ENCODE assay signal across 8 cellular contexts in the genomic region with DNA sequence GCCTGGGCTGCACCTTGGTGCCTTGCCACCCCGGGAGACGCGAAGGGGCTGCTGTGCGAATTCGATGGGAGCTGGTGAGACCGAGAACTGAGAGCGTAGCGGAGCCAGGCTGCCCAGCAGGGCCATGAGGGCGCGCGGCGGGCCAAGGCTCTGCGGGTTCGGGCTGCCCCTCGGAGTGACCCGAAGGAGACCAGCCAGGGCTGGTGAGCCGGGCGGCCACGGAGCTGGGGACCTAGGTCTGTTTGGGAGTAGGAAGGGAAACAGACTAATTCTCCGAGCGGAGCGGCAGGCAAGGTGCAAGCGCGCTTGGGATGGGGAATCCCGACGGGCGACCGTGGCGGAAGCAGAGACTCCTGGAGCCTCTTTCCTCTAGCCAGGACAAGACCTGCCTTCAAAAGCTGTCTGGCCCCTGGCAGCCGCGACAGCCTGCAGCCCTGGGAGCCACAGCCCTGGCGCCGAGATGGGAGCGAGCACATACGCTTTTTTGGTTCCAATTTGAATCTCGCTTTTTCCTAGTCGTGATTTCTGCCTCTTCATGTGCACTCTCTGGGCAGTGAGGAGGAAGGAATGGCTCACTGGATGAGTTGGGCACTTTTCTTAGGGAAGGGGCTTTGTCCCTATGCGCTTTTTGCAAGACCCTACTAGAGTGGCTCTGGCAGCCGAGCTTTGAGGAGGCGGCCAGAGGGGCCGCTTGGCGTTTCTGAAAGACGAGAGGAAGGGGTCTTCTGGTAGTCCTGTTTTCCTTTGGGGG.
A peak's percentile ranks its signal among the peaks of the same experiment; 100 is the strongest.
DNase-seq lines count a peak whose midpoint lies in the region; ATAC-seq, FAIRE-seq and TF ChIP-seq lines count a peak whose summit lies in the region.

No MANE protein-coding gene starts in this region.

- ATAC-seq in GM18873 (IDR thresholded peaks at IDR 0.05; ENCODE audit: low FRiP score, unreplicated experiment) = no peak
- no peak for ATAC-seq in HG02588 (IDR thresholded peaks at IDR 0.05; ENCODE audit: unreplicated experiment)

- no peak for TF ChIP-seq POLR2A in H54 (IDR thresholded peaks at IDR 0.05; ENCODE audit: low read depth, low read length)

- FAIRE-seq in H54 (lab: Jason Lieb, UNC) = no peak

- intact Hi-C loops in head of caudate nucleus (cut with DNase I) = no loop called here

- DNase-seq in AG20443 (ENCODE audit: low spot score) (peak; percentile 43), NCI-H82 (lab: John Stamatoyannopoulos, UW) (peak; percentile 59), head of caudate nucleus (peak in 40 of 42 donors; percentile 37 to 80 (median 60)), nucleus accumbens (lab: John Stamatoyannopoulos, UW) (peak in 29 of 56 donors; percentile 13 to 74 (median 55)), H54 (ENCODE audit: insufficient read length, low spot score) (no peak), NCI-H187 treated with DMSO at 0.1 percent for 48 hours (lab: John Stamatoyannopoulos, UW) (no peak)

Comparison
In these comparisons a context has a peak if more than half of its experiments do, and no peak if none do; other contexts are left out.
1. DNase-seq: peak in AG20443 (single experiment), NCI-H82 (single experiment), head of caudate nucleus (40 of 42) and nucleus accumbens (29 of 56); none in H54 (single experiment) and NCI-H187 treated with DMSO at 0.1 percent for 48 hours (single experiment).